In genomic region chr17:7315570-7316243, GRCh38 we compare ENCODE assay signal across 8 cellular contexts. TPM values are rescaled to one million over a fixed set of nuclear protein-coding genes. Genes with fewer than 3 reads are reported as not detected.
A peak's percentile ranks its signal among the peaks of the same experiment; 100 is the strongest.
DNase-seq lines count a peak whose midpoint lies in the region; ATAC-seq lines count a peak whose summit lies in the region.

No MANE protein-coding gene starts in this region.

- H3K27me3 ChIP-seq in iPS-15b (ENCODE audit: control insufficient read depth, insufficient read depth, low read length): no peaks in the 10 kb centered on the region

- no peaks in the 10 kb centered on the region for H3K9me3 Mint-ChIP-seq in activated T-helper 2 cell treated with anti-CD3 and anti-CD28 coated beads, Interferon-gamma antibody, Interleukin-2, Interleukin-4, amounts not matched to agents 10 μg/mL and 5 μg/mL and 100 μg/mL, durations not matched to agents 14 hours and 24 hours and 36 hours
- H3K9me3 Mint-ChIP-seq in stimulated activated naive CD8-positive, alpha-beta T cell treated with anti-CD3 and anti-CD28 coated beads, Interleukin-15, amount 100 ng/mL, for 72 hours: no peaks in the 10 kb centered on the region

- DNase-seq in NCI-H748 (lab: John Stamatoyannopoulos, UW; ENCODE audit: unreplicated experiment) (peak; percentile 31), NCI-H748 treated with DMSO at 0.1 percent for 48 hours (lab: John Stamatoyannopoulos, UW) (no peak), CD1c-positive myeloid dendritic cell (ENCODE audit: extremely low spot score) (no peak), NCI-H2081 (lab: John Stamatoyannopoulos, UW) (no peak), SW480 (ENCODE audit: low spot score) (no peak)
- DNase-seq in activated T-helper 2 cell treated with anti-CD3 and anti-CD28 coated beads, Interferon-gamma antibody, Interleukin-2, Interleukin-4, amounts not matched to agents 10 μg/mL and 5 μg/mL and 100 μg/mL, durations not matched to agents 14 hours and 24 hours and 36 hours (ENCODE audit: low spot score): no peak
- no peak for DNase-seq in stimulated activated naive CD8-positive, alpha-beta T cell treated with anti-CD3 and anti-CD28 coated beads, Interleukin-15, amount 100 ng/mL, for 72 hours

- H3K9ac ChIP-seq in iPS-15b (ENCODE audit: low read depth, low read length): peak overlapping the region; percentile 91

- H3K36me3 Mint-ChIP-seq in activated T-helper 2 cell treated with anti-CD3 and anti-CD28 coated beads, Interferon-gamma antibody, Interleukin-2, Interleukin-4, amounts not matched to agents 10 μg/mL and 5 μg/mL and 100 μg/mL, durations not matched to agents 14 hours and 24 hours and 36 hours (ENCODE audit: low read depth): peaks cover 66% of the 10 kb centered on the region

- peaks cover 64% of the 10 kb centered on the region for H3K36me3 ChIP-seq in iPS-15b (ENCODE audit: control insufficient read depth, insufficient read depth, low read length)

- H3K4me3 Mint-ChIP-seq in activated T-helper 2 cell treated with anti-CD3 and anti-CD28 coated beads, Interferon-gamma antibody, Interleukin-2, Interleukin-4, amounts not matched to agents 10 μg/mL and 5 μg/mL and 100 μg/mL, durations not matched to agents 14 hours and 24 hours and 36 hours (ENCODE audit: low read depth): peak overlapping the region; percentile 91
- peak overlapping the region; percentile 95 to 96 for H3K4me3 Mint-ChIP-seq in stimulated activated naive CD8-positive, alpha-beta T cell treated with anti-CD3 and anti-CD28 coated beads, Interleukin-15, amount 100 ng/mL, for 72 hours

- H3K27me3 Mint-ChIP-seq in activated T-helper 2 cell treated with anti-CD3 and anti-CD28 coated beads, Interferon-gamma antibody, Interleukin-2, Interleukin-4, amounts not matched to agents 10 μg/mL and 5 μg/mL and 100 μg/mL, durations not matched to agents 14 hours and 24 hours and 36 hours (ENCODE audit: low read depth): no peaks in the 10 kb centered on the region
- H3K27me3 Mint-ChIP-seq in stimulated activated naive CD8-positive, alpha-beta T cell treated with anti-CD3 and anti-CD28 coated beads, Interleukin-15, amount 100 ng/mL, for 72 hours: no peaks in the 10 kb centered on the region

- H3K4me1 ChIP-seq in iPS-15b (ENCODE audit: control insufficient read depth, insufficient read depth, low read length): no peaks in the 10 kb centered on the region

- peak overlapping the region; percentile 91 for H3K27ac Mint-ChIP-seq in activated T-helper 2 cell treated with anti-CD3 and anti-CD28 coated beads, Interferon-gamma antibody, Interleukin-2, Interleukin-4, amounts not matched to agents 10 μg/mL and 5 μg/mL and 100 μg/mL, durations not matched to agents 14 hours and 24 hours and 36 hours
- H3K27ac Mint-ChIP-seq in stimulated activated naive CD8-positive, alpha-beta T cell treated with anti-CD3 and anti-CD28 coated beads, Interleukin-15, amount 100 ng/mL, for 72 hours: peak overlapping the region; percentile 95 to 99

- ATAC-seq in stimulated activated naive CD8-positive, alpha-beta T cell treated with anti-CD3 and anti-CD28 coated beads, Interleukin-15, amount 100 ng/mL, for 72 hours: no peak

- H3K9me3 ChIP-seq in iPS-15b (ENCODE audit: control insufficient read depth, insufficient read depth, low read length): no peaks in the 10 kb centered on the region

- H3K4me1 Mint-ChIP-seq in activated T-helper 2 cell treated with anti-CD3 and anti-CD28 coated beads, Interferon-gamma antibody, Interleukin-2, Interleukin-4, amounts not matched to agents 10 μg/mL and 5 μg/mL and 100 μg/mL, durations not matched to agents 14 hours and 24 hours and 36 hours (ENCODE audit: low read depth): peaks cover 32% of the 10 kb centered on the region
- peaks cover 54% of the 10 kb centered on the region for H3K4me1 Mint-ChIP-seq in stimulated activated naive CD8-positive, alpha-beta T cell treated with anti-CD3 and anti-CD28 coated beads, Interleukin-15, amount 100 ng/mL, for 72 hours

- H3K4me3 ChIP-seq in iPS-15b (ENCODE audit: low read depth, low read length): peak overlapping the region; percentile 75

- intact Hi-C loops in activated T-helper 2 cell treated with anti-CD3 and anti-CD28 coated beads, Interferon-gamma antibody, Interleukin-2, Interleukin-4, amounts not matched to agents 10 μg/mL and 5 μg/mL and 100 μg/mL, durations not matched to agents 14 hours and 24 hours and 36 hours (cut with micrococcal nuclease): loop anchor here (1.0 to 2.0 kb wide), 2 partner anchors 14 to 169 kb away; partner anchors contain the start of genes NEURL4 and POLR2A

RNA-seq across cellular contexts. Expression of gene GPS2, which starts 0.5 kb away (rescaled TPM):
- 57.6 and 64.9 TPM in 2 replicates for total RNA-seq in activated T-helper 2 cell treated with anti-CD3 and anti-CD28 coated beads, Interferon-gamma antibody, Interleukin-2, Interleukin-4, amounts not matched to agents 10 μg/mL and 5 μg/mL and 100 μg/mL, durations not matched to agents 14 hours and 24 hours and 36 hours

RNA-seq across cellular contexts. Expression of gene EIF5A, which starts 8.3 kb away (rescaled TPM):
- total RNA-seq in activated T-helper 2 cell treated with anti-CD3 and anti-CD28 coated beads, Interferon-gamma antibody, Interleukin-2, Interleukin-4, amounts not matched to agents 10 μg/mL and 5 μg/mL and 100 μg/mL, durations not matched to agents 14 hours and 24 hours and 36 hours: 1,189 and 1,199 TPM in 2 replicates

RNA-seq across cellular contexts. Expression of gene NEURL4, which starts 13.4 kb away (rescaled TPM):
- 45.7 and 47.7 TPM in 2 replicates for total RNA-seq in activated T-helper 2 cell treated with anti-CD3 and anti-CD28 coated beads, Interferon-gamma antibody, Interleukin-2, Interleukin-4, amounts not matched to agents 10 μg/mL and 5 μg/mL and 100 μg/mL, durations not matched to agents 14 hours and 24 hours and 36 hours

RNA-seq across cellular contexts. Expression of gene ACAP1, which starts 20.6 kb away (rescaled TPM):
- 361 and 382 TPM in 2 replicates for total RNA-seq in activated T-helper 2 cell treated with anti-CD3 and anti-CD28 coated beads, Interferon-gamma antibody, Interleukin-2, Interleukin-4, amounts not matched to agents 10 μg/mL and 5 μg/mL and 100 μg/mL, durations not matched to agents 14 hours and 24 hours and 36 hours

RNA-seq across cellular contexts. Expression of gene YBX2, which starts 21.3 kb away (rescaled TPM):
- total RNA-seq in activated T-helper 2 cell treated with anti-CD3 and anti-CD28 coated beads, Interferon-gamma antibody, Interleukin-2, Interleukin-4, amounts not matched to agents 10 μg/mL and 5 μg/mL and 100 μg/mL, durations not matched to agents 14 hours and 24 hours and 36 hours: 0.43 and 0.51 TPM in 2 replicates
